Comparison of ENCODE assay signal across 1 cellular context in genomic region chr9:130713286-130713975, GRCh38.
TF ChIP-seq lines count a peak whose summit lies in the region.

No MANE protein-coding gene starts in this region.

TF ChIP-seq in HCT116, 20 proteins besides CTCF, POLR2A, EP300 and RAD21 (continued from another document):
- TF ChIP-seq ZNF274 (IDR thresholded peaks at IDR 0.05; ENCODE audit: low read depth, low read length) = no peak
- no peak for TF ChIP-seq FOSL1 (IDR thresholded peaks at IDR 0.05; ENCODE audit: low read depth)
- no peak for TF ChIP-seq YY1 (IDR thresholded peaks at IDR 0.05; ENCODE audit: extremely low read depth, insufficient replicate concordance, low read depth, low read length)
- no peak for TF ChIP-seq EZH2 (IDR thresholded peaks at IDR 0.05)
- TF ChIP-seq, protein P1, sequence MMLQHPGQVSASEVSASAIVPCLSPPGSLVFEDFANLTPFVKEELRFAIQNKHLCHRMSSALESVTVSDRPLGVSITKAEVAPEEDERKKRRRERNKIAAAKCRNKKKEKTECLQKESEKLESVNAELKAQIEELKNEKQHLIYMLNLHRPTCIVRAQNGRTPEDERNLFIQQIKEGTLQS (IDR thresholded peaks at IDR 0.05) = no peak
- TF ChIP-seq, protein P2, sequence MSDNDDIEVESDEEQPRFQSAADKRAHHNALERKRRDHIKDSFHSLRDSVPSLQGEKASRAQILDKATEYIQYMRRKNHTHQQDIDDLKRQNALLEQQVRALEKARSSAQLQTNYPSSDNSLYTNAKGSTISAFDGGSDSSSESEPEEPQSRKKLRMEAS (IDR thresholded peaks at IDR 0.05) = no peak
- TF ChIP-seq ZFX (IDR thresholded peaks at IDR 0.05) = no peak
- no peak for TF ChIP-seq JUND (IDR thresholded peaks at IDR 0.05)
- no peak for TF ChIP-seq SP1 (IDR thresholded peaks at IDR 0.05; ENCODE audit: low read depth)
- no peak for TF ChIP-seq SIN3A (IDR thresholded peaks at IDR 0.05; ENCODE audit: low read depth)
- TF ChIP-seq CEBPB (IDR thresholded peaks at IDR 0.05; ENCODE audit: low read depth) = no peak
